Comparison of ENCODE assay signal across 16 cellular contexts in genomic region chr20:57076202-57076651, GRCh38.
A peak's percentile ranks its signal among the peaks of the same experiment; 100 is the strongest.
DNase-seq lines count a peak whose midpoint lies in the region; ATAC-seq and TF ChIP-seq lines count a peak whose summit lies in the region.
"Had no signal": no experiment of that assay in that cellular context is flagged by ENCODE, and none has a peak within 500 bp of the region (broad histone marks: within the 10 kb centered on the region; RNA-seq: fewer than 3 reads in every experiment).

No MANE protein-coding gene starts in this region.

- H3K4me1 Mint-ChIP-seq in activated T-cell treated with anti-CD3 and anti-CD28 coated beads, Interleukin-2, amount 50 U/mL, for 4 hours (ENCODE audit: low read depth) = peaks cover 2% of the 10 kb centered on the region
- no peaks in the 10 kb centered on the region for H3K4me1 Mint-ChIP-seq in activated T-helper 2 cell treated with anti-CD3 and anti-CD28 coated beads, Interferon-gamma antibody, Interleukin-2, Interleukin-4, amounts not matched to agents 10 μg/mL and 5 μg/mL and 100 μg/mL, durations not matched to agents 14 hours and 24 hours and 36 hours (ENCODE audit: low read depth)

- TF ChIP-seq CTCF in AG09309 (IDR thresholded peaks at IDR 0.05; ENCODE audit: control insufficient read depth, insufficient read depth, low read depth, low read length, missing control alignments) (no peak), HCT116 (IDR thresholded peaks at IDR 0.05 in 2 of 3, conservative IDR thresholded peaks at IDR 0.05 in 1 of 3; ENCODE audit: borderline replicate concordance in 1 of 3, insufficient read depth in 1 of 3, low read depth in 2 of 3, low read length in 2 of 3) (no peak), RWPE2 (IDR thresholded peaks at IDR 0.05; ENCODE audit: poor library complexity, severe bottlenecking) (no peak), foreskin keratinocyte (conservative IDR thresholded peaks at IDR 0.05) (peak; percentile 7)

- H3K27ac ChIP-seq in HCT116 (ENCODE audit: low read depth, low read length) (no peak overlapping the region), RWPE2 (ENCODE audit: poor library complexity, severe bottlenecking) (peak overlapping the region; percentile 30), foreskin keratinocyte (no peak overlapping the region)
- H3K27ac ChIP-seq: ascending aorta; BLaER1 treated with 17β-estradiol and CSF1 and Interleukin-3, amounts not matched to agents 10 nM and 100 nM had no signal

- H3K27me3 ChIP-seq in HCT116 (ENCODE audit: insufficient read depth, low read length) = no peaks in the 10 kb centered on the region
- peaks cover 10% of the 10 kb centered on the region for H3K27me3 ChIP-seq in RWPE2 (ENCODE audit: insufficient read depth, poor library complexity, severe bottlenecking)
- H3K27me3 ChIP-seq in foreskin keratinocyte = peaks cover 13% of the 10 kb centered on the region
- H3K27me3 ChIP-seq: ascending aorta had no signal

- no peak overlapping the region for H3K27ac Mint-ChIP-seq in activated T-helper 2 cell treated with anti-CD3 and anti-CD28 coated beads, Interferon-gamma antibody, Interleukin-2, Interleukin-4, amounts not matched to agents 10 μg/mL and 5 μg/mL and 100 μg/mL, durations not matched to agents 14 hours and 24 hours and 36 hours
- H3K27ac Mint-ChIP-seq: activated CD8-positive, alpha-beta T cell treated with anti-CD3 and anti-CD28 coated beads for 36 hours; memory B cell had no signal

- peaks cover 3 to 19% of the 10 kb centered on the region in 2 experiments; a peak in 3 of 4 replicates for H3K4me1 ChIP-seq in HCT116 (ENCODE audit: control insufficient read depth in 1 of 2, insufficient read depth in 2 of 2, low read length in 2 of 2)
- peaks cover 12% of the 10 kb centered on the region for H3K4me1 ChIP-seq in RWPE2 (ENCODE audit: insufficient read depth, poor library complexity, severe bottlenecking)
- peaks cover 8% of the 10 kb centered on the region for H3K4me1 ChIP-seq in foreskin keratinocyte
- H3K4me1 ChIP-seq: ascending aorta; BLaER1 treated with 17β-estradiol and CSF1 and Interleukin-3, amounts not matched to agents 10 nM and 100 nM had no signal

- no peak for TF ChIP-seq POLR2A in HCT116 (IDR thresholded peaks at IDR 0.05; ENCODE audit: borderline replicate concordance, extremely low read depth, insufficient read depth, insufficient read length)

- H3K27me3 Mint-ChIP-seq in activated T-cell treated with anti-CD3 and anti-CD28 coated beads, Interleukin-2, amount 50 U/mL, for 4 hours (ENCODE audit: low read depth) = peaks cover 14% of the 10 kb centered on the region
- peaks cover 12% of the 10 kb centered on the region for H3K27me3 Mint-ChIP-seq in activated T-helper 2 cell treated with anti-CD3 and anti-CD28 coated beads, Interferon-gamma antibody, Interleukin-2, Interleukin-4, amounts not matched to agents 10 μg/mL and 5 μg/mL and 100 μg/mL, durations not matched to agents 14 hours and 24 hours and 36 hours (ENCODE audit: low read depth)

- ATAC-seq in HCT116 (peak; percentile 48; the same call in 1 of the 2 replicates), RWPE2 (ENCODE audit: low read depth) (peak; percentile 82), foreskin keratinocyte (peak; percentile 89)
- ATAC-seq in activated T-cell treated with anti-CD3 and anti-CD28 coated beads, Interleukin-2, amount 50 U/mL, for 4 hours = no peak
- ATAC-seq: activated CD8-positive, alpha-beta T cell treated with anti-CD3 and anti-CD28 coated beads for 36 hours had no signal

- CTCF ChIA-PET in HCT116 (lab: Charles Lee) = no interaction called here

- POLR2A ChIA-PET in HCT116 (lab: Charles Lee) = no interaction called here

- H3K9me3 Mint-ChIP-seq in activated T-cell treated with anti-CD3 and anti-CD28 coated beads, Interleukin-2, amount 50 U/mL, for 4 hours = peaks cover 23% of the 10 kb centered on the region
- peaks cover 9% of the 10 kb centered on the region for H3K9me3 Mint-ChIP-seq in activated T-helper 2 cell treated with anti-CD3 and anti-CD28 coated beads, Interferon-gamma antibody, Interleukin-2, Interleukin-4, amounts not matched to agents 10 μg/mL and 5 μg/mL and 100 μg/mL, durations not matched to agents 14 hours and 24 hours and 36 hours

- intact Hi-C loops in HCT116 (cut with micrococcal nuclease) = no loop called here
- intact Hi-C loops in activated T-helper 2 cell treated with anti-CD3 and anti-CD28 coated beads, Interferon-gamma antibody, Interleukin-2, Interleukin-4, amounts not matched to agents 10 μg/mL and 5 μg/mL and 100 μg/mL, durations not matched to agents 14 hours and 24 hours and 36 hours (cut with micrococcal nuclease) = no loop called here

- RAD21 ChIA-PET in HCT116 (lab: Charles Lee; ENCODE audit: low non-redundant PET in 1 of 2, low total read pairs in 2 of 2, uncharacterized antibody in 2 of 2, unreplicated experiment in 2 of 2) = no interaction called here

- no peaks in the 10 kb centered on the region for H3K79me2 ChIP-seq in HCT116 (ENCODE audit: insufficient read depth, low read length)

- peaks cover 4 to 6% of the 10 kb centered on the region in 2 experiments; a peak in 2 of 4 replicates for H3K9me3 ChIP-seq in HCT116 (ENCODE audit: control insufficient read depth in 1 of 2, insufficient read depth in 1 of 2, low read depth in 1 of 2, low read length in 2 of 2)
- H3K9me3 ChIP-seq in RWPE2 (ENCODE audit: severe bottlenecking) = peaks cover 18% of the 10 kb centered on the region

- H2AFZ ChIP-seq in HCT116 (ENCODE audit: low read depth, low read length, poor library complexity, severe bottlenecking) = peak overlapping the region; percentile 58

- DNase-seq in AG09309 (ENCODE audit: low read depth) (peak; percentile 76), HCT116 (ENCODE audit: low read depth, low spot score) (no peak), RWPE2 (ENCODE audit: low spot score) (peak; percentile 91), foreskin keratinocyte (peak; percentile 42 to 73), NCI-H2107 (lab: John Stamatoyannopoulos, UW) (no peak), putamen (ENCODE audit: low spot score) (no peak)
- DNase-seq in activated T-cell treated with anti-CD3 and anti-CD28 coated beads, Interleukin-2, amount 50 U/mL, for 4 hours = no peak
- DNase-seq in activated T-helper 2 cell treated with anti-CD3 and anti-CD28 coated beads, Interferon-gamma antibody, Interleukin-2, Interleukin-4, amounts not matched to agents 10 μg/mL and 5 μg/mL and 100 μg/mL, durations not matched to agents 14 hours and 24 hours and 36 hours (ENCODE audit: low spot score) = no peak
- DNase-seq: activated CD8-positive, alpha-beta T cell treated with anti-CD3 and anti-CD28 coated beads for 36 hours; NCI-H2029 treated with DMSO at 0.1 percent for 48 hours; NCI-H774; nucleus accumbens; substantia nigra had no signal

- no peaks in the 10 kb centered on the region for H3K36me3 ChIP-seq in HCT116 (ENCODE audit: control insufficient read depth in 1 of 2, insufficient read depth in 2 of 2, low read length in 2 of 2)
- no peaks in the 10 kb centered on the region for H3K36me3 ChIP-seq in RWPE2 (ENCODE audit: low read depth)
- H3K36me3 ChIP-seq: ascending aorta; BLaER1 treated with 17β-estradiol and CSF1 and Interleukin-3, amounts not matched to agents 10 nM and 100 nM had no signal

- H3K4me3 ChIP-seq in AG09309 (ENCODE audit: control insufficient read depth, low read depth, low read length) (no peak overlapping the region), HCT116 (replicated peaks in 1 of 2; ENCODE audit: low read depth in 1 of 2, low read length in 2 of 2) (no peak overlapping the region), RWPE2 (ENCODE audit: severe bottlenecking) (no peak overlapping the region)
- H3K4me3 ChIP-seq: ascending aorta; BLaER1 treated with 17β-estradiol and CSF1 and Interleukin-3, amounts not matched to agents 10 nM and 100 nM had no signal

- no peaks in the 10 kb centered on the region for H4K20me1 ChIP-seq in HCT116 (ENCODE audit: insufficient read depth)
- H4K20me1 ChIP-seq: BLaER1 treated with 17β-estradiol and CSF1 and Interleukin-3, amounts not matched to agents 10 nM and 100 nM had no signal

- TF ChIP-seq RAD21 in HCT116 (IDR thresholded peaks at IDR 0.05; ENCODE audit: low read depth) = no peak

- no peaks in the 10 kb centered on the region for H3K36me3 Mint-ChIP-seq in activated T-cell treated with anti-CD3 and anti-CD28 coated beads, Interleukin-2, amount 50 U/mL, for 4 hours (ENCODE audit: insufficient read depth)
- H3K36me3 Mint-ChIP-seq in activated T-helper 2 cell treated with anti-CD3 and anti-CD28 coated beads, Interferon-gamma antibody, Interleukin-2, Interleukin-4, amounts not matched to agents 10 μg/mL and 5 μg/mL and 100 μg/mL, durations not matched to agents 14 hours and 24 hours and 36 hours (ENCODE audit: low read depth) = no peaks in the 10 kb centered on the region
- H3K36me3 Mint-ChIP-seq: memory B cell had no signal

- BruUV-seq in HCT116 (replicated peaks; lab: Mats Ljungman, UMichigan) = no TSS peak

- H3K4me2 ChIP-seq in HCT116 (ENCODE audit: low read length) = peak overlapping the region; percentile 33
- H3K4me2 ChIP-seq: BLaER1 treated with 17β-estradiol and CSF1 and Interleukin-3, amounts not matched to agents 10 nM and 100 nM had no signal

- H3K9ac ChIP-seq in HCT116 (ENCODE audit: low read length) = no peak overlapping the region
- H3K9ac ChIP-seq: BLaER1 treated with 17β-estradiol and CSF1 and Interleukin-3, amounts not matched to agents 10 nM and 100 nM had no signal

- H3K9me2 ChIP-seq in HCT116 (ENCODE audit: insufficient read depth) = no peaks in the 10 kb centered on the region

- no peak overlapping the region for H3K4me3 Mint-ChIP-seq in activated T-cell treated with anti-CD3 and anti-CD28 coated beads, Interleukin-2, amount 50 U/mL, for 4 hours
- no peak overlapping the region for H3K4me3 Mint-ChIP-seq in activated T-helper 2 cell treated with anti-CD3 and anti-CD28 coated beads, Interferon-gamma antibody, Interleukin-2, Interleukin-4, amounts not matched to agents 10 μg/mL and 5 μg/mL and 100 μg/mL, durations not matched to agents 14 hours and 24 hours and 36 hours (ENCODE audit: low read depth)
- H3K4me3 Mint-ChIP-seq: activated CD8-positive, alpha-beta T cell treated with anti-CD3 and anti-CD28 coated beads for 36 hours; memory B cell had no signal

TF ChIP-seq in HCT116, 20 proteins besides CTCF, POLR2A, EP300 and RAD21:
- no peak for TF ChIP-seq POLR2AphosphoS5 (IDR thresholded peaks at IDR 0.05; ENCODE audit: low read depth, low read length)
- TF ChIP-seq EZH2phosphoT487 (IDR thresholded peaks at IDR 0.05; ENCODE audit: borderline replicate concordance) = no peak
- TF ChIP-seq YY1 (IDR thresholded peaks at IDR 0.05; ENCODE audit: extremely low read depth, insufficient replicate concordance, low read depth, low read length) = no peak
- peak; percentile 31; the same call in 1 of the 2 replicates for TF ChIP-seq FOSL1 (IDR thresholded peaks at IDR 0.05; ENCODE audit: low read depth)
- TF ChIP-seq TCF7L2 (IDR thresholded peaks at IDR 0.05; ENCODE audit: borderline replicate concordance, extremely low read depth, insufficient read depth, insufficient read length) = no peak
TF ChIP-seq in HCT116: peak in this region for 1.

Comparison
In these comparisons a context has a peak if more than half of its experiments do, and no peak if none do; other contexts are left out.
1. DNase-seq: peak in AG09309 (single experiment), RWPE2 (single experiment) and foreskin keratinocyte (2 of 2); none in HCT116 (single experiment), activated T-cell treated with anti-CD3 and anti-CD28 coated beads, Interleukin-2, amount 50 U/mL, for 4 hours (single experiment), activated T-helper 2 cell treated with anti-CD3 and anti-CD28 coated beads, Interferon-gamma antibody, Interleukin-2, Interleukin-4, amounts not matched to agents 10 μg/mL and 5 μg/mL and 100 μg/mL, durations not matched to agents 14 hours and 24 hours and 36 hours (single experiment), NCI-H2107 (single experiment) and putamen (single experiment).
2. ATAC-seq: peak in HCT116 (single experiment), RWPE2 (single experiment) and foreskin keratinocyte (single experiment); none in activated T-cell treated with anti-CD3 and anti-CD28 coated beads, Interleukin-2, amount 50 U/mL, for 4 hours (0 of 2).